8 cellular contexts compared by ENCODE assay signal in the genomic region with DNA sequence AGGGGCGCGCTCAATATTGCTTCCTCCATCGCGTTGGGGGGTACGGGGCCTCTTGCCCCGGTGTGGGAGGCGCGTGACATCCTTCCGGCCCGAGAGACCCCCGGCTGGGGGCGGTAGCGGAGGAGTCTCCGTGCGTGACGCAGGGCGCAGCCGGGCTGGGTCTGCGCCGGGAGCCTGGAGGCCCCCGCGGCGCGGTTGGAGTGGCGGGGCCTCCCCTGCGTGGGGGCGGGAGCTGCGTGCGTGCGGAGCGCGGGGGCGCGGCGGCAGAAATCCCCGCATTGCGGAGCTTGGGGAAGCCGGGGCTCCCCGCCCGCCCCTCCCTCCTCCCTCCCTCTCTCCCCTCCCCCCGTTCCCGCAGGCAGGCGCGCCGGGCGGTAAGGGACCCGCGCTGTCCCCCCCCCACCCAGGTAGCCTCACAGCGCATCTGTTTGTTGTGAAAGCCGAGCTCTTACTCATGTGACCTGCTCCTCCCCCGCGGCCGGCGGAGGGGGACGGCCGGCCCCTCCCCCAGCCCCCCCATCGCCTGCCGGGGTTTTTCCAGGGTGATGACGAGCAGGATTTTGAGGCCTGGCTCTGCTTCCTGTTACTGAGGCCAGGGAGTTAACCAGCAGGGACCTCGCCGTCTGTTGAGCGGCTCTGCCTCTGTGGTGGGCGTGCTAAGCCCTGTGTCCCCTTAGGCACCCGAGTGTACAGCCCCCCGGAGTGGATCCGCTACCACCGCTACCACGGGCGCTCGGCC. TPM values are rescaled to one million over a fixed set of nuclear protein-coding genes. Genes with fewer than 3 reads are reported as not detected.
DNase-seq lines count a peak whose midpoint lies in the region; ATAC-seq and TF ChIP-seq lines count a peak whose summit lies in the region.

No MANE protein-coding gene starts in this region.

- no peak for TF ChIP-seq CTCF in progenitor cell of endocrine pancreas (IDR thresholded peaks at IDR 0.05; ENCODE audit: unreplicated experiment)
- TF ChIP-seq CTCF in type B pancreatic cell (conservative IDR thresholded peaks at IDR 0.05), result no peak

- intact Hi-C loops in left ventricle myocardium superior (cut with micrococcal nuclease), result no loop called here

- peak overlapping the region; percentile 66 for H3K4me3 ChIP-seq in MG63

- peaks cover 2% of the 10 kb centered on the region for H3K36me3 Mint-ChIP-seq in progenitor cell of endocrine pancreas (ENCODE audit: insufficient read depth)
- H3K36me3 Mint-ChIP-seq in type B pancreatic cell, result peaks cover 5% of the 10 kb centered on the region

- H3K27ac Mint-ChIP-seq in progenitor cell of endocrine pancreas (peak overlapping the region; percentile 86), type B pancreatic cell (peak overlapping the region; percentile 86)

- DNase-seq in GF-D8 (lab: John Stamatoyannopoulos, UW) (peak; percentile 35), MG63 (peak; percentile 86), T-helper 22 cell (ENCODE audit: low read depth) (peak; percentile 91), left ventricle myocardium superior (peak; percentile 91), progenitor cell of endocrine pancreas (ENCODE audit: low spot score, unreplicated experiment) (no peak), type B pancreatic cell (ENCODE audit: extremely low spot score, unreplicated experiment) (no peak)

- ATAC-seq in left ventricle myocardium superior, result peak; percentile 63
- ATAC-seq in GM21786 (IDR thresholded peaks at IDR 0.05; ENCODE audit: unreplicated experiment), result no peak

- H3K27ac ChIP-seq in angular gyrus (ENCODE audit: low read depth, low read length), result peak overlapping the region; percentile 88

- H3K27me3 ChIP-seq in MG63, result no peaks in the 10 kb centered on the region

- H3K9me3 ChIP-seq in MG63, result no peaks in the 10 kb centered on the region

- H3K9me3 Mint-ChIP-seq in progenitor cell of endocrine pancreas (ENCODE audit: low read depth) (no peaks in the 10 kb centered on the region), type B pancreatic cell (no peaks in the 10 kb centered on the region)

- H3K4me3 Mint-ChIP-seq in progenitor cell of endocrine pancreas (ENCODE audit: low read depth), result peak overlapping the region; percentile 80
- peak overlapping the region; percentile 89 for H3K4me3 Mint-ChIP-seq in type B pancreatic cell

- H3K4me1 Mint-ChIP-seq in progenitor cell of endocrine pancreas (ENCODE audit: low read depth) (no peaks in the 10 kb centered on the region), type B pancreatic cell (ENCODE audit: unreplicated experiment) (no peaks in the 10 kb centered on the region)

- H3K27me3 Mint-ChIP-seq in progenitor cell of endocrine pancreas, result no peaks in the 10 kb centered on the region
- no peaks in the 10 kb centered on the region for H3K27me3 Mint-ChIP-seq in type B pancreatic cell

- peaks cover 28% of the 10 kb centered on the region for H3K36me3 ChIP-seq in MG63

RNA-seq across cellular contexts. Expression of a gene that starts 1.6 kb away (rescaled TPM):
- total RNA-seq in MG63 (2014; rRNA removed; shearing (Covaris generic); ENCODE audit: low replicate concordance), result 29.3 and 37.1 TPM in 2 replicates
- 65.1 TPM for total RNA-seq in left ventricle myocardium superior
- total RNA-seq in progenitor cell of endocrine pancreas, result 17.4 and 19.0 TPM in 2 replicates
- 36.7 and 58.6 TPM in 2 replicates for total RNA-seq in type B pancreatic cell (ENCODE audit: low replicate concordance)

RNA-seq across cellular contexts. Expression of a gene that starts 43.7 kb away (rescaled TPM):
- total RNA-seq in MG63 (2014; rRNA removed; shearing (Covaris generic); ENCODE audit: low replicate concordance), result 41.8 and 71.8 TPM in 2 replicates
- total RNA-seq in left ventricle myocardium superior (27.4 TPM), progenitor cell of endocrine pancreas (42.2 and 42.4 TPM in 2 replicates), type B pancreatic cell (ENCODE audit: low replicate concordance) (45.2 and 55.8 TPM in 2 replicates)

RNA-seq across cellular contexts. Expression of a gene that starts 43.9 kb away (rescaled TPM):
- total RNA-seq in MG63 (2014; rRNA removed; shearing (Covaris generic); ENCODE audit: low replicate concordance), result 14.1 and 34.2 TPM in 2 replicates
- total RNA-seq in left ventricle myocardium superior (16.2 TPM), progenitor cell of endocrine pancreas (22.0 and 25.7 TPM in 2 replicates), type B pancreatic cell (ENCODE audit: low replicate concordance) (30.0 and 37.6 TPM in 2 replicates)

RNA-seq across cellular contexts. Expression of a gene that starts 50.4 kb away (rescaled TPM):
- not detected in 2 replicates for total RNA-seq in MG63 (2014; rRNA removed; shearing (Covaris generic); ENCODE audit: low replicate concordance)
- total RNA-seq in left ventricle myocardium superior (not detected), progenitor cell of endocrine pancreas (0.10 TPM in 1 of 2 replicates, not detected in the other), type B pancreatic cell (ENCODE audit: low replicate concordance) (0.10 TPM in 1 of 2 replicates, not detected in the other)

Comparison
In these comparisons a context has a peak if more than half of its experiments do, and no peak if none do; other contexts are left out.
1. DNase-seq: peak in GF-D8 (single experiment), MG63 (single experiment), T-helper 22 cell (single experiment) and left ventricle myocardium superior (single experiment); none in progenitor cell of endocrine pancreas (single experiment) and type B pancreatic cell (single experiment).